9 cellular contexts compared by ENCODE assay signal in genomic region chr7:40232242-40232929, GRCh38.
DNase-seq lines count a peak whose midpoint lies in the region; ATAC-seq and TF ChIP-seq lines count a peak whose summit lies in the region.
"Had no signal": no experiment of that assay in that cellular context is flagged by ENCODE, and none has a peak within 500 bp of the region (broad histone marks: within the 10 kb centered on the region; RNA-seq: fewer than 3 reads in every experiment).

No MANE protein-coding gene starts in this region.

- CTCF ChIA-PET in HCT116 (lab: Charles Lee) (interaction anchor here (0.7 to 2.3 kb wide), 21 partner anchors 10 to 1500 kb away, joined by 3 to 16 read pairs (median 4); no protein-coding TSS in a partner anchor), MCF 10A (lab: Yijun Ruan, JAX) (interaction anchor here (0.5 to 4.5 kb wide), 51 partner anchors 8 to 1708 kb away, joined by 3 to 60 read pairs (median 4); partner anchors contain the start of gene INHBA)

- H3K9me3 ChIP-seq in HCT116 (ENCODE audit: control insufficient read depth in 1 of 2, insufficient read depth in 1 of 2, low read depth in 1 of 2, low read length in 2 of 2), result no peaks in the 10 kb centered on the region
- no peaks in the 10 kb centered on the region for H3K9me3 ChIP-seq in lower lobe of right lung
- H3K9me3 ChIP-seq: BLaER1 had no signal

- no peaks in the 10 kb centered on the region for H3K36me3 Mint-ChIP-seq in MCF 10A (ENCODE audit: insufficient read depth, unreplicated experiment)

- TF ChIP-seq CTCF in HCT116 (IDR thresholded peaks at IDR 0.05 in 2 of 3, conservative IDR thresholded peaks at IDR 0.05 in 1 of 3; ENCODE audit: borderline replicate concordance in 1 of 3, insufficient read depth in 1 of 3, low read depth in 2 of 3, low read length in 2 of 3), result peak; percentile 47 to 65 (median 56)
- peak; percentile 65 for TF ChIP-seq CTCF in MCF 10A (IDR thresholded peaks at IDR 0.05; ENCODE audit: unreplicated experiment)
- peak; percentile 43 for TF ChIP-seq CTCF in lower lobe of right lung (IDR thresholded peaks at IDR 0.05)

- no peaks in the 10 kb centered on the region for H3K79me2 ChIP-seq in HCT116 (ENCODE audit: insufficient read depth, low read length)

- H3K4me2 ChIP-seq in HCT116 (ENCODE audit: low read length), result no peak overlapping the region; the same call in 1 of the 2 replicates
- H3K4me2 ChIP-seq: BLaER1 had no signal

- no peak overlapping the region for H3K9ac ChIP-seq in HCT116 (ENCODE audit: low read length)
- H3K9ac ChIP-seq: BLaER1 had no signal

- intact Hi-C loops in HCT116 (cut with micrococcal nuclease), result loop anchor here (2.0 to 5.0 kb wide), 2 partner anchors 372 to 1500 kb away; no protein-coding TSS in a partner anchor
- intact Hi-C loops in MCF 10A (cut with micrococcal nuclease), result loop anchor here (1.0 to 10.0 kb wide), 4 partner anchors 96 to 1500 kb away; no protein-coding TSS in a partner anchor
- intact Hi-C loops in lower lobe of right lung (cut with DNase I), result no loop called here

- POLR2A ChIA-PET in HCT116 (lab: Charles Lee) (interaction anchor here (0.6 kb wide), 1 partner anchor 28 kb away, joined by 3 read pairs; no protein-coding TSS in a partner anchor), MCF 10A (lab: Yijun Ruan, JAX) (no interaction called here)

- peaks cover 10% of the 10 kb centered on the region for H3K4me1 Mint-ChIP-seq in MCF 10A (ENCODE audit: insufficient read depth, unreplicated experiment)

- H3K27me3 ChIP-seq in HCT116 (ENCODE audit: insufficient read depth, low read length) (no peaks in the 10 kb centered on the region), lower lobe of right lung (ENCODE audit: low read depth) (no peaks in the 10 kb centered on the region)
- H3K27me3 ChIP-seq: BLaER1 had no signal

- BruUV-seq in HCT116 (replicated peaks; lab: Mats Ljungman, UMichigan) (no TSS peak), MCF 10A (replicated peaks; lab: Mats Ljungman, UMichigan) (no TSS peak)

- H3K4me3 ChIP-seq in HCT116 (replicated peaks in 1 of 2; ENCODE audit: low read depth in 1 of 2, low read length in 2 of 2) (no peak overlapping the region), lower lobe of right lung (no peak overlapping the region)
- H3K4me3 ChIP-seq: BLaER1 had no signal

- no peaks in the 10 kb centered on the region for H3K27me3 Mint-ChIP-seq in MCF 10A (ENCODE audit: insufficient read depth, unreplicated experiment)

- no peaks in the 10 kb centered on the region for H3K36me3 ChIP-seq in HCT116 (ENCODE audit: control insufficient read depth in 1 of 2, insufficient read depth in 2 of 2, low read length in 2 of 2)
- H3K36me3 ChIP-seq in lower lobe of right lung, result no peaks in the 10 kb centered on the region
- H3K36me3 ChIP-seq: BLaER1 had no signal

- H3K4me3 Mint-ChIP-seq in MCF 10A (ENCODE audit: unreplicated experiment), result no peak overlapping the region

- peak; percentile 81 for TF ChIP-seq RAD21 in HCT116 (IDR thresholded peaks at IDR 0.05; ENCODE audit: low read depth)

- no peak overlapping the region for H2AFZ ChIP-seq in HCT116 (ENCODE audit: low read depth, low read length, poor library complexity, severe bottlenecking)

- ATAC-seq in HCT116 (peak; percentile 80), lower lobe of right lung (no peak), HG02678 (IDR thresholded peaks at IDR 0.05; ENCODE audit: unreplicated experiment) (no peak), GM19463 (IDR thresholded peaks at IDR 0.05; ENCODE audit: unreplicated experiment) (no peak)

- DNase-seq in NCI-H2081 (lab: John Stamatoyannopoulos, UW) (peak; percentile 8 to 31), NCI-H2081 treated with DMSO at 0.1 percent for 48 hours (lab: John Stamatoyannopoulos, UW) (no peak), HCT116 (ENCODE audit: low read depth, low spot score) (peak; percentile 42), NCI-H2227 treated with DMSO at 0.1 percent for 48 hours (lab: John Stamatoyannopoulos, UW) (peak; percentile 10), MCF 10A (ENCODE audit: unreplicated experiment) (peak; percentile 69), lower lobe of right lung (no peak)

- no peaks in the 10 kb centered on the region for H3K9me2 ChIP-seq in HCT116 (ENCODE audit: insufficient read depth)

- H3K27ac Mint-ChIP-seq in MCF 10A (ENCODE audit: low read depth, unreplicated experiment), result peak overlapping the region; percentile 50

- TF ChIP-seq POLR2A in HCT116 (IDR thresholded peaks at IDR 0.05; ENCODE audit: borderline replicate concordance, extremely low read depth, insufficient read depth, insufficient read length), result no peak

- no peaks in the 10 kb centered on the region for H3K4me1 ChIP-seq in HCT116 (ENCODE audit: control insufficient read depth in 1 of 2, insufficient read depth in 2 of 2, low read length in 2 of 2)
- no peaks in the 10 kb centered on the region for H3K4me1 ChIP-seq in lower lobe of right lung
- H3K4me1 ChIP-seq: BLaER1 had no signal

- H3K9me3 Mint-ChIP-seq in MCF 10A (ENCODE audit: unreplicated experiment), result no peaks in the 10 kb centered on the region

- no peak overlapping the region for H3K27ac ChIP-seq in HCT116 (ENCODE audit: low read depth, low read length)
- H3K27ac ChIP-seq in lower lobe of right lung, result no peak overlapping the region
- H3K27ac ChIP-seq: BLaER1 had no signal

- H4K20me1 ChIP-seq in HCT116 (ENCODE audit: insufficient read depth), result no peaks in the 10 kb centered on the region
- H4K20me1 ChIP-seq: BLaER1 had no signal

- RAD21 ChIA-PET in HCT116 (lab: Charles Lee; ENCODE audit: low non-redundant PET in 1 of 2, low total read pairs in 2 of 2, uncharacterized antibody in 2 of 2, unreplicated experiment in 2 of 2), result no interaction called here

TF ChIP-seq in HCT116, 20 proteins besides CTCF, POLR2A, EP300 and RAD21:
- TF ChIP-seq ZBTB33 (IDR thresholded peaks at IDR 0.05; ENCODE audit: extremely low read depth, insufficient replicate concordance, low read length), result no peak

Comparison
In these comparisons a context has a peak if more than half of its experiments do, and no peak if none do; other contexts are left out.
1. DNase-seq: peak in NCI-H2081 (2 of 2), HCT116 (single experiment), NCI-H2227 treated with DMSO at 0.1 percent for 48 hours (single experiment) and MCF 10A (single experiment); none in NCI-H2081 treated with DMSO at 0.1 percent for 48 hours (single experiment) and lower lobe of right lung (single experiment).
2. Peak in every context shown above with its lines, with median percentiles within 50 percentile points of each other: CTCF ChIP-seq.